Comparison of ENCODE assay signal across 8 cellular contexts in the genomic region with DNA sequence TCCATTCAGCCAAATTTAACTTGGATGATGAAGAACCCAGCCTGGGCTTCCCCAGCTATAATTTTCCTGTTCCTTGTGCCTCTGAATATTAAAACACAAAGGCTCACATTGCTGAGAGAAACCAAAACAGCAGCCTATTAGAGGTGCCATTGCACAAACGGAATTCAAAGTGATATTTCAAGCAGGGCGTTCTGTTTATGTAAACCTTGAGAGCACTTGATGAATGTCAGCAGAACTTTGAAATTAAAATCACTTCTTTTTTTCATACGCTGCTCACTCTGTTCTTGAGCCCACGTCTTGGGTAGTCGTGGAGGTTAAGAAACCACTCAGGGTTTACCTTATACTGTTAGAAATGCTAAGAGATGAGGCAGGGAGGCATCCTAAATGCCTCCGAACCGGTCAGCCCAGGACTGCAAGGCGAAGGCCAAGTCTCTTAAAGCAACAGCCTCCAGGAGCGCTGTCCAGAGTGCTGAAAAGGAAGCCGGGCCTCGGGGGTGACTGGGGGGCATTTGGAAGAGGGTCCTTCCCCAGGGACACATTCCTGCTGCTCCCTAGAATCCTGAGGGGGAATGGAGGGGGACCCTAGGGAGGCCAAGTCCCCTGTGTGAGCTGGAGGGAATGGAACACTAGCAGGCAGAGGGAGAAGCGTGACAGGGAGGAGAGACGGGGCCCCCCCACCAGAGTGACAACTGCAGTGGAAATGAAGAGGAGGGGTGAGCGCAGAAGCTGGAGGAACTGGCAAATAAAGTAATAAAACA.
A peak's percentile ranks its signal among the peaks of the same experiment; 100 is the strongest.
DNase-seq lines count a peak whose midpoint lies in the region; TF ChIP-seq lines count a peak whose summit lies in the region.

No MANE protein-coding gene starts in this region.

- DNase-seq in Caki2 (ENCODE audit: low read depth) (peak; percentile 16), M059J (ENCODE audit: low read depth) (peak; percentile 46), astrocyte of the spinal cord (ENCODE audit: low read depth, low spot score) (peak; percentile 27), NCI-H446 treated with DMSO at 0.1 percent for 48 hours (lab: John Stamatoyannopoulos, UW) (no peak), KG1 (lab: John Stamatoyannopoulos, UW) (no peak), ascending aorta (ENCODE audit: low spot score in 2 of 2) (no peak), NCI-H524 treated with DMSO at 0.1 percent for 48 hours (lab: John Stamatoyannopoulos, UW) (no peak)

- WGBS in liver, result 31% methylated on average over 14 of the region's 14 CpGs

- H3K27ac ChIP-seq in liver (ENCODE audit: low read depth in 1 of 2, low read length in 2 of 2) (no peak overlapping the region), ascending aorta (no peak overlapping the region)

- H3K4me1 ChIP-seq in liver (ENCODE audit: control insufficient read depth in 4 of 4, insufficient read depth in 4 of 4, low read length in 3 of 4) (peaks cover 0 to 5% (median under 1%) of the 10 kb centered on the region in 4 donors), ascending aorta (no peaks in the 10 kb centered on the region)

- H3K36me3 ChIP-seq in liver (ENCODE audit: control insufficient read depth in 4 of 4, insufficient read depth in 3 of 4, low read depth in 1 of 4, low read length in 3 of 4), result no peaks in the 10 kb centered on the region
- H3K36me3 ChIP-seq in ascending aorta, result no peaks in the 10 kb centered on the region

- in situ Hi-C loops in Caki2 (cut with HindIII; ENCODE audit: low pct_unique_long_range_greater_than_20kb, low sequenced_read_pairs) (no loop called here), astrocyte of the spinal cord (cut with HindIII; ENCODE audit: low sequenced_read_pairs) (no loop called here)

- TF ChIP-seq CTCF in astrocyte of the spinal cord (IDR thresholded peaks at IDR 0.05; ENCODE audit: low read depth, low read length) (no peak), liver (IDR thresholded peaks at IDR 0.05; ENCODE audit: low read depth, low read length, missing input control) (no peak), ascending aorta (IDR thresholded peaks at IDR 0.05) (no peak)

- H3K27me3 ChIP-seq in liver (ENCODE audit: control insufficient read depth in 4 of 4, insufficient read depth in 4 of 4, low read length in 3 of 4) (no peaks in the 10 kb centered on the region), ascending aorta (no peaks in the 10 kb centered on the region)

- intact Hi-C loops in ascending aorta (cut with DNase I), result no loop called here

- H3K9me3 ChIP-seq in liver (ENCODE audit: control insufficient read depth in 4 of 4, low read length in 3 of 4), result no peaks in the 10 kb centered on the region
- H3K9me3 ChIP-seq in ascending aorta, result no peaks in the 10 kb centered on the region

- TF ChIP-seq RAD21 in liver (IDR thresholded peaks at IDR 0.05), result no peak

- H3K9ac ChIP-seq in liver (ENCODE audit: low read depth in 1 of 2, low read length in 2 of 2), result no peak overlapping the region

- H3K4me3 ChIP-seq in astrocyte of the spinal cord (ENCODE audit: low read depth, low read length) (no peak overlapping the region), liver (ENCODE audit: low read depth in 1 of 3, low read length in 3 of 3) (no peak overlapping the region), ascending aorta (no peak overlapping the region)

TF ChIP-seq in liver, 16 proteins besides CTCF, POLR2A, EP300 and RAD21:
- TF ChIP-seq, protein P1, sequence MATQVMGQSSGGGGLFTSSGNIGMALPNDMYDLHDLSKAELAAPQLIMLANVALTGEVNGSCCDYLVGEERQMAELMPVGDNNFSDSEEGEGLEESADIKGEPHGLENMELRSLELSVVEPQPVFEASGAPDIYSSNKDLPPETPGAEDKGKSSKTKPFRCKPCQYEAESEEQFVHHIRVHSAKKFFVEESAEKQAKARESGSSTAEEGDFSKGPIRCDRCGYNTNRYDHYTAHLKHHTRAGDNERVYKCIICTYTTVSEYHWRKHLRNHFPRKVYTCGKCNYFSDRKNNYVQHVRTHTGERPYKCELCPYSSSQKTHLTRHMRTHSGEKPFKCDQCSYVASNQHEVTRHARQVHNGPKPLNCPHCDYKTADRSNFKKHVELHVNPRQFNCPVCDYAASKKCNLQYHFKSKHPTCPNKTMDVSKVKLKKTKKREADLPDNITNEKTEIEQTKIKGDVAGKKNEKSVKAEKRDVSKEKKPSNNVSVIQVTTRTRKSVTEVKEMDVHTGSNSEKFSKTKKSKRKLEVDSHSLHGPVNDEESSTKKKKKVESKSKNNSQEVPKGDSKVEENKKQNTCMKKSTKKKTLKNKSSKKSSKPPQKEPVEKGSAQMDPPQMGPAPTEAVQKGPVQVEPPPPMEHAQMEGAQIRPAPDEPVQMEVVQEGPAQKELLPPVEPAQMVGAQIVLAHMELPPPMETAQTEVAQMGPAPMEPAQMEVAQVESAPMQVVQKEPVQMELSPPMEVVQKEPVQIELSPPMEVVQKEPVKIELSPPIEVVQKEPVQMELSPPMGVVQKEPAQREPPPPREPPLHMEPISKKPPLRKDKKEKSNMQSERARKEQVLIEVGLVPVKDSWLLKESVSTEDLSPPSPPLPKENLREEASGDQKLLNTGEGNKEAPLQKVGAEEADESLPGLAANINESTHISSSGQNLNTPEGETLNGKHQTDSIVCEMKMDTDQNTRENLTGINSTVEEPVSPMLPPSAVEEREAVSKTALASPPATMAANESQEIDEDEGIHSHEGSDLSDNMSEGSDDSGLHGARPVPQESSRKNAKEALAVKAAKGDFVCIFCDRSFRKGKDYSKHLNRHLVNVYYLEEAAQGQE (IDR thresholded peaks at IDR 0.05), result peak; percentile 100
- TF ChIP-seq JUND (IDR thresholded peaks at IDR 0.05), result no peak

Comparison
In these comparisons a context has a peak if more than half of its experiments do, and no peak if none do; other contexts are left out.
1. DNase-seq: peak in Caki2 (single experiment), M059J (single experiment) and astrocyte of the spinal cord (single experiment); none in NCI-H446 treated with DMSO at 0.1 percent for 48 hours (single experiment), KG1 (single experiment), ascending aorta (0 of 2) and NCI-H524 treated with DMSO at 0.1 percent for 48 hours (single experiment).